ENCODE assay signal across 1 cellular context in the genomic region with DNA sequence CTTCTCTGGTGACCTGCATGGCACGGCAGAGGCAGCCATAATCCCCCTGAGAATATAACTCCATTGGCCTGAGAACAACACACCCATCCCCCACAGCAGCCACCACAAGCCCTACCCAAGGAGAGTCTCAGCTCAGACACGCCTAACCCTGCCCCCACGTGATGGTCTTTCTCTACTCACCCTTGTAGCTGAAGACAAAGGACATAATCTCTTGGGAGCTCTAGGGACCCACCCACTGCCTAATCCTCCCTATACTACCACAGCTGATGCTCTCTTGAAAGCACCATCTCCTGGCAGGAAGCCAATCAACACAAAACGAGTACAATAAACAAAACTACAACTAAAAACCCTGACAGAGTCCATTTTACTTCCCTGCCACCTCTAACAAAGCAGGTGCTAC.
TF ChIP-seq lines count a peak whose summit lies in the region.

No MANE protein-coding gene starts in this region.

TF ChIP-seq in HEK293, 187 proteins besides CTCF, POLR2A, EP300 and RAD21 (continued from another document):
- TF ChIP-seq TRIM28 (IDR thresholded peaks at IDR 0.05; ENCODE audit: borderline replicate concordance, low read length) (peak; percentile 61; the same call in 1 of the 2 replicates), ZFP69B (tag by site-specific recombination; IDR thresholded peaks at IDR 0.05) (no peak), ZBTB48 (tag by site-specific recombination; IDR thresholded peaks at IDR 0.05) (peak; percentile 40; the same call in 1 of the 2 replicates), ZNF768 (tag by site-specific recombination; IDR thresholded peaks at IDR 0.05) (no peak)
- TF ChIP-seq, protein P1, sequence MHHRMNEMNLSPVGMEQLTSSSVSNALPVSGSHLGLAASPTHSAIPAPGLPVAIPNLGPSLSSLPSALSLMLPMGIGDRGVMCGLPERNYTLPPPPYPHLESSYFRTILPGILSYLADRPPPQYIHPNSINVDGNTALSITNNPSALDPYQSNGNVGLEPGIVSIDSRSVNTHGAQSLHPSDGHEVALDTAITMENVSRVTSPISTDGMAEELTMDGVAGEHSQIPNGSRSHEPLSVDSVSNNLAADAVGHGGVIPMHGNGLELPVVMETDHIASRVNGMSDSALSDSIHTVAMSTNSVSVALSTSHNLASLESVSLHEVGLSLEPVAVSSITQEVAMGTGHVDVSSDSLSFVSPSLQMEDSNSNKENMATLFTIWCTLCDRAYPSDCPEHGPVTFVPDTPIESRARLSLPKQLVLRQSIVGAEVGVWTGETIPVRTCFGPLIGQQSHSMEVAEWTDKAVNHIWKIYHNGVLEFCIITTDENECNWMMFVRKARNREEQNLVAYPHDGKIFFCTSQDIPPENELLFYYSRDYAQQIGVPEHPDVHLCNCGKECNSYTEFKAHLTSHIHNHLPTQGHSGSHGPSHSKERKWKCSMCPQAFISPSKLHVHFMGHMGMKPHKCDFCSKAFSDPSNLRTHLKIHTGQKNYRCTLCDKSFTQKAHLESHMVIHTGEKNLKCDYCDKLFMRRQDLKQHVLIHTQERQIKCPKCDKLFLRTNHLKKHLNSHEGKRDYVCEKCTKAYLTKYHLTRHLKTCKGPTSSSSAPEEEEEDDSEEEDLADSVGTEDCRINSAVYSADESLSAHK (tag by site-specific recombination; IDR thresholded peaks at IDR 0.05), result no peak
- TF ChIP-seq, protein P2, sequence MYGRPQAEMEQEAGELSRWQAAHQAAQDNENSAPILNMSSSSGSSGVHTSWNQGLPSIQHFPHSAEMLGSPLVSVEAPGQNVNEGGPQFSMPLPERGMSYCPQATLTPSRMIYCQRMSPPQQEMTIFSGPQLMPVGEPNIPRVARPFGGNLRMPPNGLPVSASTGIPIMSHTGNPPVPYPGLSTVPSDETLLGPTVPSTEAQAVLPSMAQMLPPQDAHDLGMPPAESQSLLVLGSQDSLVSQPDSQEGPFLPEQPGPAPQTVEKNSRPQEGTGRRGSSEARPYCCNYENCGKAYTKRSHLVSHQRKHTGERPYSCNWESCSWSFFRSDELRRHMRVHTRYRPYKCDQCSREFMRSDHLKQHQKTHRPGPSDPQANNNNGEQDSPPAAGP (tag by site-specific recombination; IDR thresholded peaks at IDR 0.05), result peak; percentile 90; the same call in 1 of the 2 replicates
- TF ChIP-seq, protein P3, sequence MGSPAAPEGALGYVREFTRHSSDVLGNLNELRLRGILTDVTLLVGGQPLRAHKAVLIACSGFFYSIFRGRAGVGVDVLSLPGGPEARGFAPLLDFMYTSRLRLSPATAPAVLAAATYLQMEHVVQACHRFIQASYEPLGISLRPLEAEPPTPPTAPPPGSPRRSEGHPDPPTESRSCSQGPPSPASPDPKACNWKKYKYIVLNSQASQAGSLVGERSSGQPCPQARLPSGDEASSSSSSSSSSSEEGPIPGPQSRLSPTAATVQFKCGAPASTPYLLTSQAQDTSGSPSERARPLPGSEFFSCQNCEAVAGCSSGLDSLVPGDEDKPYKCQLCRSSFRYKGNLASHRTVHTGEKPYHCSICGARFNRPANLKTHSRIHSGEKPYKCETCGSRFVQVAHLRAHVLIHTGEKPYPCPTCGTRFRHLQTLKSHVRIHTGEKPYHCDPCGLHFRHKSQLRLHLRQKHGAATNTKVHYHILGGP (tag by site-specific recombination; IDR thresholded peaks at IDR 0.05), result peak; percentile 56; the same call in 1 of the 2 replicates
